Comparison of ENCODE assay signal across 14 cellular contexts in the genomic region with DNA sequence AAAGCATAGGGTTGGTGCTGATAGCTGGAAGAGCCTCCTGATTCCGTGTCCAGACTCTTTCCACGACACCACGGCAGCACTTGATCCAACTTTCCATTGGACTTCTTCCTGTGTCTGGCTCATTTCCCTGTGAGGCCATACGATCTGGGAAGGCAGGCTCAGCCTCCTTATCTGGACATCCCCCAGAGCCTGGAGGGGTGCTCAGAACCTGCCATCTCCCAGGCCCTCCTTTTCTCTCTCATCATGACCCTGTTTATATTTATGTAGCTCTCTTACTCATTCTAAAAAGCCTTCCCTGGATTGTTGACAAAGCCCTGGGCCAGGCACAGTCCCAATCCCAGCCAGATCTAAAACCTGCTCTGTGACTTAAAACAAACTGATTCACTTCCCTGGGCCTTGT. TPM values are rescaled to one million over a fixed set of nuclear protein-coding genes. Genes with fewer than 3 reads are reported as not detected.
DNase-seq lines count a peak whose midpoint lies in the region; ATAC-seq and TF ChIP-seq lines count a peak whose summit lies in the region.
"Had no signal": no experiment of that assay in that cellular context is flagged by ENCODE, and none has a peak within 500 bp of the region (broad histone marks: within the 10 kb centered on the region; RNA-seq: fewer than 3 reads in every experiment).

No MANE protein-coding gene starts in this region.

- H3K4me1 Mint-ChIP-seq in nephron: peaks cover 22% of the 10 kb centered on the region

- peak overlapping the region; percentile 58 for H3K27ac ChIP-seq in vagina
- H3K27ac ChIP-seq: neutrophil had no signal

- H3K9me3 Mint-ChIP-seq in nephron: no peaks in the 10 kb centered on the region
- H3K9me3 Mint-ChIP-seq: T-helper 1 cell treated with Interleukin-12 subunit alpha and Interleukin-12 subunit beta and Interleukin-4 antibody, amounts not matched to agents 30 μg/mL and 1 μg/mL, for 36 hours had no signal

- ATAC-seq in Right ventricle myocardium superior (ENCODE audit: poor library complexity) (peak; percentile 29), left cardiac atrium (no peak)
- ATAC-seq: GM12878 had no signal

- TF ChIP-seq CTCF in epithelial cell of esophagus (IDR thresholded peaks at IDR 0.05; ENCODE audit: insufficient read depth, low read depth, low read length, missing control alignments) (no peak), nephron (IDR thresholded peaks at IDR 0.05; ENCODE audit: unreplicated experiment in 3 of 3) (no peak), vagina (IDR thresholded peaks at IDR 0.05) (no peak)

- DNase-seq in Right ventricle myocardium superior: peak; percentile 60
- DNase-seq in left cardiac atrium: no peak
- DNase-seq in epithelial cell of esophagus (ENCODE audit: low read depth): peak; percentile 55
- no peak for DNase-seq in vagina (ENCODE audit: extremely low spot score in 2 of 2)
- no peak for DNase-seq in NOMO-1 treated with DMSO at 0.1 percent for 48 hours (lab: John Stamatoyannopoulos, UW; ENCODE audit: unreplicated experiment)
- no peak for DNase-seq in NCI-H2029 treated with DMSO at 0.1 percent for 48 hours (lab: John Stamatoyannopoulos, UW)
- DNase-seq in kidney glomerular epithelial cell (lab: John Stamatoyannopoulos, UW): no peak
- DNase-seq: activated CD4-positive, alpha-beta T cell treated with anti-CD3 and anti-CD28 coated beads, Interleukin-2, amount 50 U/mL, for 1 hour; NCI-H1048 had no signal

- H3K4me3 ChIP-seq in epithelial cell of esophagus (ENCODE audit: low read length): no peak overlapping the region
- H3K4me3 ChIP-seq in vagina: no peak overlapping the region
- H3K4me3 ChIP-seq: GM12878 had no signal

- peaks cover 3% of the 10 kb centered on the region for H3K27me3 Mint-ChIP-seq in nephron (ENCODE audit: low read depth)

- H3K36me3 ChIP-seq in vagina: no peaks in the 10 kb centered on the region
- H3K36me3 ChIP-seq: neutrophil had no signal

- no peaks in the 10 kb centered on the region for H3K36me3 Mint-ChIP-seq in nephron (ENCODE audit: low read depth)

- H3K27me3 ChIP-seq in vagina: no peaks in the 10 kb centered on the region

- TF ChIP-seq POLR2A in vagina (IDR thresholded peaks at IDR 0.05): no peak

- peak overlapping the region; percentile 36 to 88 (median 77) for H3K27ac Mint-ChIP-seq in nephron
- H3K27ac Mint-ChIP-seq: T-helper 1 cell treated with Interleukin-12 subunit alpha and Interleukin-12 subunit beta and Interleukin-4 antibody, amounts not matched to agents 30 μg/mL and 1 μg/mL, for 36 hours had no signal

- H3K9me3 ChIP-seq in vagina: no peaks in the 10 kb centered on the region
- H3K9me3 ChIP-seq: neutrophil had no signal

- H3K4me3 Mint-ChIP-seq in nephron: peak overlapping the region in 1 of 3 experiments; percentile 56
- H3K4me3 Mint-ChIP-seq: T-helper 1 cell treated with Interleukin-12 subunit alpha and Interleukin-12 subunit beta and Interleukin-4 antibody, amounts not matched to agents 30 μg/mL and 1 μg/mL, for 36 hours had no signal

- H3K4me1 ChIP-seq in vagina: peaks cover 23% of the 10 kb centered on the region

- intact Hi-C loops in Right ventricle myocardium superior (cut with DNase I) (no loop called here), left cardiac atrium (cut with DNase I) (loop anchor here in 1 of 2 donors (5.0 kb wide), 1 partner anchor 41 kb away; no protein-coding TSS in a partner anchor), vagina (cut with DNase I) (no loop called here)

RNA-seq across cellular contexts. Expression of gene BCL9L, which starts 7.8 kb away (rescaled TPM):
- total RNA-seq in Right ventricle myocardium superior (36.6 TPM), left cardiac atrium (10 to 100 TPM; 39.8 to 41.3 TPM), vagina (30.0 TPM)

RNA-seq across cellular contexts. Expression of gene UPK2, which starts 22.6 kb away (rescaled TPM):
- total RNA-seq in Right ventricle myocardium superior (not detected), left cardiac atrium (not detected), vagina (not detected)
- total RNA-seq: frontal cortex had no signal

RNA-seq across cellular contexts. Expression of gene FOXR1, which starts 38.1 kb away (rescaled TPM):
- total RNA-seq in Right ventricle myocardium superior (not detected), left cardiac atrium (not detected), vagina (not detected)
- total RNA-seq: frontal cortex, GM12878 had no signal

RNA-seq across cellular contexts. Expression of gene CXCR5, which starts 49.8 kb away (rescaled TPM):
- total RNA-seq in Right ventricle myocardium superior: not detected
- not detected for total RNA-seq in left cardiac atrium
- total RNA-seq in vagina: not detected
- total RNA-seq: frontal cortex had no signal

Comparison
In these comparisons a context has a peak if more than half of its experiments do, and no peak if none do; other contexts are left out.
1. DNase-seq: peak in Right ventricle myocardium superior (single experiment) and epithelial cell of esophagus (single experiment); none in left cardiac atrium (single experiment), vagina (0 of 2), NOMO-1 treated with DMSO at 0.1 percent for 48 hours (single experiment), NCI-H2029 treated with DMSO at 0.1 percent for 48 hours (single experiment) and kidney glomerular epithelial cell (single experiment).